In genomic region chr17:55571095-55571494, GRCh38 we compare ENCODE assay signal across 25 cellular contexts. TPM values are rescaled to one million over a fixed set of nuclear protein-coding genes. Genes with fewer than 3 reads are reported as not detected.
"Had no signal": no experiment of that assay in that cellular context is flagged by ENCODE, and none has a peak within 500 bp of the region (broad histone marks: within the 10 kb centered on the region; RNA-seq: fewer than 3 reads in every experiment).

No MANE protein-coding gene starts in this region.

- DNase-seq: cortex of kidney; dorsolateral prefrontal cortex; effector CD8-positive, alpha-beta T cell; foreskin keratinocyte; immature natural killer cell; left colon; left ventricle myocardium superior; mesenchymal stem cell; naive B cell; occipital lobe; psoas muscle; retina; right lobe of liver; stimulated activated CD4-positive, alpha-beta T cell treated with anti-CD3 and anti-CD28 coated beads, Interleukin-2, amount 100 ng/mL, for 24 hours; stimulated activated naive CD4-positive, alpha-beta T cell; stomach; trophoblast cell had no signal

- H2AFZ ChIP-seq: parathyroid adenoma had no signal

- H3K79me2 ChIP-seq: parathyroid adenoma had no signal

- H3K4me3 ChIP-seq: dorsolateral prefrontal cortex, lung, psoas muscle, right lobe of liver, skin epidermis, stomach had no signal

- H3K9me3 ChIP-seq: psoas muscle, right lobe of liver, stomach had no signal

- H3K4me1 ChIP-seq: foreskin keratinocyte, parathyroid adenoma, psoas muscle had no signal

- H3K27ac ChIP-seq: dorsolateral prefrontal cortex, foreskin keratinocyte, parathyroid adenoma, psoas muscle, right lobe of liver, skin epidermis, stomach had no signal

- H3K36me3 ChIP-seq: right lobe of liver, stomach had no signal

- H3K9ac ChIP-seq: parathyroid adenoma had no signal

- ATAC-seq: esophagus mucosa, left colon, left ventricle myocardium superior had no signal

- H3K27me3 ChIP-seq: foreskin keratinocyte, right lobe of liver had no signal

RNA-seq across cellular contexts. Expression of gene SMIM36, which starts 59.8 kb away (rescaled TPM):
- total RNA-seq: chondrocyte, esophagus mucosa, foreskin keratinocyte, kidney epithelial cell, left colon, left ventricle myocardium superior, lung, occipital lobe, psoas muscle, right lobe of liver, stomach, urinary bladder had no signal
- polyA plus RNA-seq: foreskin keratinocyte, immature natural killer cell, lung, psoas muscle, stomach, thymus, urinary bladder had no signal
